ENCODE assay signal across 4 cellular contexts in the genomic region with DNA sequence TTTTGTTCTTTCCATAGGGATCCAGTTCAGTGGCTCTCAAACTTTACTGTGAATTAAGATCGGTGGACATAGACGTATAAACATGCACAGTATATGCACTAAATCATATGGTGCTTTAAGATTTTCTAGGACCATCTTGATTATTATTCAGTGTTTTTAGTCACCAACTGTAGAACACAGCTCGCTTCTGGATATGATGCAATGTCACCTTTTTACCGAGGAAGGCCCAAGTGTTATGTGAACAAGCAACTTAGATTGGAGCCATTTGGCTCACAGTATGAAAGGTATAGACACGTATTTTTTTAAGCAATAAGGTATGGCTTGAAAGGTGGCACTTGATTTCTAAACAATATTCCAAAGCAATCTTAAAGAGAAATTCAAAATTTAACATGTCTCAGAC.
"Had no signal": no experiment of that assay in that cellular context is flagged by ENCODE, and none has a peak within 500 bp of the region (broad histone marks: within the 10 kb centered on the region; RNA-seq: fewer than 3 reads in every experiment).

No MANE protein-coding gene starts in this region.

- H3K4me3 Mint-ChIP-seq: GM23338, H9 had no signal

- H3K9me3 Mint-ChIP-seq: GM23338, H9 had no signal

- ATAC-seq: GM23338 had no signal

- H3K4me2 ChIP-seq: GM23338 had no signal

- DNase-seq: H9, HCEC 1CT, KBM-7 had no signal

- H3K4me3 ChIP-seq: GM23338 had no signal

- H2AFZ ChIP-seq: GM23338 had no signal

- H3K27ac Mint-ChIP-seq: GM23338, H9 had no signal
